In genomic region chr9:89822996-89823395, GRCh38 we compare ENCODE assay signal across 8 cellular contexts.
"Had no signal": no experiment of that assay in that cellular context is flagged by ENCODE, and none has a peak within 500 bp of the region (broad histone marks: within the 10 kb centered on the region; RNA-seq: fewer than 3 reads in every experiment).

No MANE protein-coding gene starts in this region.

- H3K9me3 ChIP-seq: HAP-1 had no signal

- H3K36me3 Mint-ChIP-seq: IgD-negative memory B cell had no signal

- ATAC-seq: HCT116, HepG2 had no signal

- H3K36me3 ChIP-seq: HAP-1 had no signal

- H3K4me3 ChIP-seq: HAP-1 had no signal

- H3K4me1 ChIP-seq: HAP-1 had no signal

- H3K9me3 Mint-ChIP-seq: IgD-negative memory B cell had no signal

- DNase-seq: GOT3, H7, HFFc6 had no signal

- H3K27ac ChIP-seq: HL-60 had no signal

- H3K27ac Mint-ChIP-seq: HFFc6, IgD-negative memory B cell had no signal

- H3K4me3 Mint-ChIP-seq: HFFc6, IgD-negative memory B cell had no signal

- H3K27me3 Mint-ChIP-seq: IgD-negative memory B cell had no signal
